9 cellular contexts compared by ENCODE assay signal in the genomic region with DNA sequence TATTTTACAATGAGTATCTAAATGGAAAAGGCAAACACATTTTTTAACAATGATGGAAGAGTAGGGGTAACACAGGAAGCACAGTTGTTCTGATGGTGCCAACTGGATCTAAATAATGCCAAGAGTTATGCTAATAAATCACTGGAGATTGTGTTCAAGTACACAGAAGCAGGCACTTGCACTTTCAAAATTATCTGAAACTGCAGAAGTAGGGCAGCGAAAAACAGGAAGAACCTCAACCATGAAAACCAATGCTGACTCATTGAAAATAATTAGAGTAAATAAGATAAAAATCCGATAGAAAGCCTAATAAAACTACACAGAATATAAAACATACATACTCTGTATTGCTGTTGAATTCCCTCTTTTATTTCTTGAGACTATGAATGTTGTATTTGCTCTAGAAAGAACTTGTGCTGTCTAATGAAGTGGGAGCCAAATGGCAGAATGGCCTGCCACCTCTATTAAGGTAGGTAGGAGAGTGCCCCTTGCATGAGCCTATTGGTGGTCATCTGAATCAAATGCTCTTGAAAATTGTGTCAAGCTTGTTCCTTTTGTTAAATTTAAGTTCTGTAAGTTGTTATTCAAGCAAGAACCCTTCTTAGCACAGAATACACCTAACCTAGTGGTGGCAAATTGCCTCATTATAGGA.
DNase-seq lines count a peak whose midpoint lies in the region; ATAC-seq and TF ChIP-seq lines count a peak whose summit lies in the region.
"Had no signal": no experiment of that assay in that cellular context is flagged by ENCODE, and none has a peak within 500 bp of the region (broad histone marks: within the 10 kb centered on the region; RNA-seq: fewer than 3 reads in every experiment).

No MANE protein-coding gene starts in this region.

- ATAC-seq in GM18511 (IDR thresholded peaks at IDR 0.05; ENCODE audit: unreplicated experiment) (peak; percentile 86), GM21723 (IDR thresholded peaks at IDR 0.05; ENCODE audit: unreplicated experiment) (peak; percentile 91), HG03558 (IDR thresholded peaks at IDR 0.05; ENCODE audit: extremely low read depth, unreplicated experiment) (peak; percentile 79)

- no peaks in the 10 kb centered on the region for H3K36me3 Mint-ChIP-seq in glutamatergic neuron (ENCODE audit: unreplicated experiment)

- no peak overlapping the region for H3K27ac ChIP-seq in fibroblast of lung (ENCODE audit: insufficient read depth, low read length)

- H3K27ac Mint-ChIP-seq in glutamatergic neuron (ENCODE audit: unreplicated experiment), result no peak overlapping the region

- H3K9me3 ChIP-seq in fibroblast of lung (ENCODE audit: control insufficient read depth, insufficient read depth, low read depth, low read length), result no peaks in the 10 kb centered on the region

- H3K4me3 ChIP-seq in fibroblast of lung (replicated peaks in 1 of 4; ENCODE audit: control extremely low read depth in 1 of 4, insufficient read depth in 1 of 4, low read depth in 3 of 4, low read length in 4 of 4), result no peak overlapping the region

- H3K36me3 ChIP-seq in fibroblast of lung (ENCODE audit: control insufficient read depth, insufficient read depth, low read length), result no peaks in the 10 kb centered on the region

- H3K27me3 ChIP-seq in fibroblast of lung (ENCODE audit: control insufficient read depth, insufficient read depth, low read length), result no peaks in the 10 kb centered on the region

- no peak for TF ChIP-seq CTCF in fibroblast of lung (conservative IDR thresholded peaks at IDR 0.05 in 1 of 2, IDR thresholded peaks at IDR 0.05 in 1 of 2; ENCODE audit: low read depth in 1 of 2, low read length in 2 of 2)
- TF ChIP-seq CTCF in glutamatergic neuron (IDR thresholded peaks at IDR 0.05; ENCODE audit: partially characterized antibody, unreplicated experiment), result no peak

- H3K4me1 Mint-ChIP-seq in glutamatergic neuron (ENCODE audit: low read depth, unreplicated experiment), result no peaks in the 10 kb centered on the region

- no peaks in the 10 kb centered on the region for H4K20me1 ChIP-seq in fibroblast of lung (ENCODE audit: control insufficient read depth, extremely low read depth, insufficient read depth, low read length)

- H3K4me1 ChIP-seq in fibroblast of lung (ENCODE audit: control insufficient read depth, extremely low read depth, insufficient read depth, low read length), result peaks cover 8% of the 10 kb centered on the region

- no peak overlapping the region for H3K4me2 ChIP-seq in fibroblast of lung (ENCODE audit: extremely low read depth, insufficient read depth, low read length)

- DNase-seq in fibroblast of lung (ENCODE audit: low read depth in 2 of 2), result no peak
- no peak for DNase-seq in AG08396 (ENCODE audit: low spot score)
- DNase-seq in glutamatergic neuron, result no peak
- DNase-seq in activated gamma-delta T cell (lab: John Stamatoyannopoulos, UW), result no peak
- DNase-seq in kidney glomerular epithelial cell (lab: John Stamatoyannopoulos, UW), result no peak
- DNase-seq: DND-41 had no signal

- H3K4me3 Mint-ChIP-seq in glutamatergic neuron (ENCODE audit: unreplicated experiment), result no peak overlapping the region

- H3K79me2 ChIP-seq in fibroblast of lung (ENCODE audit: control insufficient read depth, insufficient read depth, low read length), result no peaks in the 10 kb centered on the region

- no peaks in the 10 kb centered on the region for H3K9me3 Mint-ChIP-seq in glutamatergic neuron (ENCODE audit: unreplicated experiment)

- H2AFZ ChIP-seq in fibroblast of lung (ENCODE audit: low read length), result peak overlapping the region; percentile 45

- no peak overlapping the region for H3K9ac ChIP-seq in fibroblast of lung (ENCODE audit: insufficient read depth, low read length)

- H3K27me3 Mint-ChIP-seq in glutamatergic neuron (ENCODE audit: unreplicated experiment), result no peaks in the 10 kb centered on the region
